19 cellular contexts compared by ENCODE assay signal in the genomic region with DNA sequence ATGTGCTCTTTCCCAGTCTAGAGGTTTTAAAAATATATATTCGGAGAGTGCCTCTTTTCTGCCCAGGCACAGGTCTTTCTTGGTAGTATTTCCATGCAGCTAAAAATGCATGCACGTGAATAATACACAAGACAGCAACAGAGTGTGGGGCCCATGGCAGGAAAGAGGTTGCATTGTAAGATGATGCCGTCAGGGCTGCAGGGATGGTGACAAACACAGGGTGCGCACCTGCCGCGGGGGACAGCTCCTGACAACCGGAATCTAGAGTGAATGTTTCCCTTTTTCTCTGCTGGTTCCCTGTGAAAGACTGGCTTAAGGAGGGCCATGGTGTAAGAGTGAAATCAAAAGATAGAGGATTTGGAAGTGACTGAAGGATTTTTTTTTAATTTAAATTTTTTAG.
DNase-seq lines count a peak whose midpoint lies in the region; ATAC-seq and TF ChIP-seq lines count a peak whose summit lies in the region.
"Had no signal": no experiment of that assay in that cellular context is flagged by ENCODE, and none has a peak within 500 bp of the region (broad histone marks: within the 10 kb centered on the region; RNA-seq: fewer than 3 reads in every experiment).

No MANE protein-coding gene starts in this region.

- ATAC-seq in HG02642 (IDR thresholded peaks at IDR 0.05; ENCODE audit: poor library complexity, unreplicated experiment) = no peak
- ATAC-seq in HG02623 (IDR thresholded peaks at IDR 0.05; ENCODE audit: unreplicated experiment) = no peak
- ATAC-seq: A549 had no signal

- peaks cover 4% of the 10 kb centered on the region for H3K36me3 Mint-ChIP-seq in progenitor cell of endocrine pancreas (ENCODE audit: insufficient read depth)
- H3K36me3 Mint-ChIP-seq: activated naive CD8-positive, alpha-beta T cell; memory B cell had no signal

- TF ChIP-seq CTCF in progenitor cell of endocrine pancreas (IDR thresholded peaks at IDR 0.05; ENCODE audit: unreplicated experiment) = no peak

- H3K27me3 ChIP-seq in iPS-20b (ENCODE audit: insufficient read depth, low read length) = peaks cover 9% of the 10 kb centered on the region; the same call in 1 of the 2 replicates

- peaks cover 39% of the 10 kb centered on the region for H3K4me1 Mint-ChIP-seq in progenitor cell of endocrine pancreas (ENCODE audit: low read depth)
- H3K4me1 Mint-ChIP-seq: activated CD4-positive, alpha-beta T cell treated with anti-CD3 and anti-CD28 coated beads, Interleukin-2, amount 10 ng/mL, durations not matched to agents 7 days and 5 days; central memory CD8-positive, alpha-beta T cell; memory B cell had no signal

- H3K36me3 ChIP-seq in iPS-20b (ENCODE audit: insufficient read depth, low read depth, low read length) = peaks cover 5% of the 10 kb centered on the region; the same call in 1 of the 2 replicates

- H3K9me3 ChIP-seq in iPS-20b (ENCODE audit: insufficient read depth, low read depth, low read length) = no peaks in the 10 kb centered on the region
- H3K9me3 ChIP-seq: A549 had no signal

- DNase-seq in NCI-H2107 treated with DMSO at 0.1 percent for 48 hours (lab: John Stamatoyannopoulos, UW; ENCODE audit: unreplicated experiment) = peak; percentile 37
- no peak for DNase-seq in NCI-H2107 (lab: John Stamatoyannopoulos, UW)
- DNase-seq in NCI-H2171 treated with DMSO at 0.1 percent for 48 hours (lab: John Stamatoyannopoulos, UW) = peak; percentile 83
- DNase-seq in progenitor cell of endocrine pancreas (ENCODE audit: low spot score, unreplicated experiment) = no peak
- DNase-seq in islet precursor cell = no peak
- DNase-seq: activated CD4-positive, alpha-beta T cell treated with anti-CD3 and anti-CD28 coated beads, Interleukin-2, amount 10 ng/mL, durations not matched to agents 7 days and 5 days; GOT3; MM.1S; NCI-H446 treated with DMSO at 0.1 percent for 48 hours; stimulated activated CD8-positive, alpha-beta memory T cell treated with anti-CD3 and anti-CD28 coated beads, Interleukin-4, amount 100 ng/mL, for 48 hours had no signal

- peaks cover 32% of the 10 kb centered on the region for H3K4me1 ChIP-seq in iPS-20b (ENCODE audit: insufficient read depth, low read length)

- no peaks in the 10 kb centered on the region for H3K9me3 Mint-ChIP-seq in progenitor cell of endocrine pancreas (ENCODE audit: low read depth)
- H3K9me3 Mint-ChIP-seq: activated CD4-positive, alpha-beta T cell treated with anti-CD3 and anti-CD28 coated beads, Interleukin-2, amount 10 ng/mL, durations not matched to agents 7 days and 5 days; activated T-helper 1 cell treated with anti-CD3 and anti-CD28 coated beads, Interleukin-12 subunit alpha, Interleukin-12 subunit beta, Interleukin-2, Interleukin-4 antibody, amounts not matched to agents 30 ng/mL and 10 ng/mL and 1 ng/mL, durations not matched to agents 14 hours and 24 hours and 36 hours; central memory CD8-positive, alpha-beta T cell; memory B cell had no signal

- no peaks in the 10 kb centered on the region for H3K27me3 Mint-ChIP-seq in progenitor cell of endocrine pancreas

- no peak overlapping the region for H3K9ac ChIP-seq in iPS-20b (ENCODE audit: low read depth, low read length)

- H3K27ac ChIP-seq in iPS-20b (ENCODE audit: low read length) = no peak overlapping the region
- H3K27ac ChIP-seq: A549 had no signal

- H3K4me3 Mint-ChIP-seq in progenitor cell of endocrine pancreas (ENCODE audit: low read depth) = no peak overlapping the region
- H3K4me3 Mint-ChIP-seq: activated CD4-positive, alpha-beta T cell treated with anti-CD3 and anti-CD28 coated beads, Interleukin-2, amount 10 ng/mL, durations not matched to agents 7 days and 5 days; activated naive CD8-positive, alpha-beta T cell; activated T-helper 1 cell treated with anti-CD3 and anti-CD28 coated beads, Interleukin-12 subunit alpha, Interleukin-12 subunit beta, Interleukin-2, Interleukin-4 antibody, amounts not matched to agents 30 ng/mL and 10 ng/mL and 1 ng/mL, durations not matched to agents 14 hours and 24 hours and 36 hours; B cell; central memory CD8-positive, alpha-beta T cell; memory B cell had no signal

- peak overlapping the region; percentile 38 for H3K27ac Mint-ChIP-seq in progenitor cell of endocrine pancreas
- H3K27ac Mint-ChIP-seq: activated CD4-positive, alpha-beta T cell treated with anti-CD3 and anti-CD28 coated beads, Interleukin-2, amount 10 ng/mL, durations not matched to agents 7 days and 5 days; activated naive CD8-positive, alpha-beta T cell; activated T-helper 1 cell treated with anti-CD3 and anti-CD28 coated beads, Interleukin-12 subunit alpha, Interleukin-12 subunit beta, Interleukin-2, Interleukin-4 antibody, amounts not matched to agents 30 ng/mL and 10 ng/mL and 1 ng/mL, durations not matched to agents 14 hours and 24 hours and 36 hours; B cell; memory B cell had no signal

- H3K4me3 ChIP-seq in iPS-20b (ENCODE audit: low read length) = peak overlapping the region; percentile 72; the same call in 1 of the 2 replicates
- H3K4me3 ChIP-seq: A549 had no signal

Comparison
In these comparisons a context has a peak if more than half of its experiments do, and no peak if none do; other contexts are left out.
1. DNase-seq: peak in NCI-H2107 treated with DMSO at 0.1 percent for 48 hours (single experiment) and NCI-H2171 treated with DMSO at 0.1 percent for 48 hours (single experiment); none in NCI-H2107 (single experiment), progenitor cell of endocrine pancreas (single experiment) and islet precursor cell (single experiment).